Comparison of ENCODE assay signal across 8 cellular contexts in the genomic region with DNA sequence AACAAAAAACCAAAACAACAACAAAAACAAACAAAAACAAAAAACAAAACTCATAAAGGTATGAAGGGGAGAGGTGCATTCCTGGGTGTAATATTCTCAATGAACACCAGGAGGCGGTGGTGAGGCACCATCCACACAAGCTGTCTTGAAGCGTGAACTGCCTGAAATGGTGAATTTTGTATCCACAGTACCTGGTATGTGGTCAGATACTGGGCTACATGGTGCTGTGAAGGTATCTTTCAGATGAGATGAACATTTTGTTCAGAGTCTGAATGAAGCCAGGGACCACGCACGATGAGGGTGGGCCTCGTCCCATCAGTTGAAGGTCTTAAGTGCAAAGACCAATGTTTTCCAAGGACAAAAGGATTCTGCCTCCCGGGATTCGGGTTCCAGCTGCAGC.
DNase-seq lines count a peak whose midpoint lies in the region; ATAC-seq lines count a peak whose summit lies in the region.

No MANE protein-coding gene starts in this region.

- no peaks in the 10 kb centered on the region for H3K4me1 Mint-ChIP-seq in activated T-cell treated with anti-CD3 and anti-CD28 coated beads, Interleukin-2, amount 50 U/mL, for 24 hours (ENCODE audit: low read depth)

- peaks cover 9% of the 10 kb centered on the region for H3K36me3 Mint-ChIP-seq in activated T-cell treated with anti-CD3 and anti-CD28 coated beads, Interleukin-2, amount 50 U/mL, for 24 hours (ENCODE audit: low read depth)

- DNase-seq in DMS 273 (lab: John Stamatoyannopoulos, UW; ENCODE audit: unreplicated experiment) = peak; percentile 57
- no peak for DNase-seq in DMS 273 treated with DMSO at 0.1 percent for 48 hours (lab: John Stamatoyannopoulos, UW)
- DNase-seq in Kasumi-1 (lab: John Stamatoyannopoulos, UW) = peak; percentile 15 to 18
- peak; percentile 37 for DNase-seq in activated T-cell treated with anti-CD3 and anti-CD28 coated beads, Interleukin-2, amount 50 U/mL, for 24 hours
- DNase-seq in iris pigment epithelial cell (ENCODE audit: low read depth) = peak; percentile 21
- no peak for DNase-seq in T1000 (lab: John Stamatoyannopoulos, UW)
- no peak for DNase-seq in NCI-H2171 treated with DMSO at 0.1 percent for 48 hours (lab: John Stamatoyannopoulos, UW)

- H3K27me3 Mint-ChIP-seq in activated T-cell treated with anti-CD3 and anti-CD28 coated beads, Interleukin-2, amount 50 U/mL, for 24 hours = no peaks in the 10 kb centered on the region

- ATAC-seq in GM21381 (IDR thresholded peaks at IDR 0.05; ENCODE audit: unreplicated experiment) = no peak

- H3K27ac Mint-ChIP-seq in activated T-cell treated with anti-CD3 and anti-CD28 coated beads, Interleukin-2, amount 50 U/mL, for 24 hours = no peak overlapping the region

- H3K9me3 Mint-ChIP-seq in activated T-cell treated with anti-CD3 and anti-CD28 coated beads, Interleukin-2, amount 50 U/mL, for 24 hours = no peaks in the 10 kb centered on the region

- H3K4me3 Mint-ChIP-seq in activated T-cell treated with anti-CD3 and anti-CD28 coated beads, Interleukin-2, amount 50 U/mL, for 24 hours = no peak overlapping the region

Comparison
In these comparisons a context has a peak if more than half of its experiments do, and no peak if none do; other contexts are left out.
1. DNase-seq: peak in DMS 273 (single experiment), Kasumi-1 (2 of 2), activated T-cell treated with anti-CD3 and anti-CD28 coated beads, Interleukin-2, amount 50 U/mL, for 24 hours (single experiment) and iris pigment epithelial cell (single experiment); none in DMS 273 treated with DMSO at 0.1 percent for 48 hours (single experiment), T1000 (single experiment) and NCI-H2171 treated with DMSO at 0.1 percent for 48 hours (single experiment).